Comparison of ENCODE assay signal across 1 cellular context in genomic region chr14:64194404-64194803, GRCh38.
TF ChIP-seq lines count a peak whose summit lies in the region.

No MANE protein-coding gene starts in this region.

TF ChIP-seq in GM23338, 12 proteins besides CTCF, POLR2A, EP300 and RAD21 (continued from another document):
- no peak for TF ChIP-seq REST (IDR thresholded peaks at IDR 0.05; ENCODE audit: unreplicated experiment)
- no peak for TF ChIP-seq EZH2phosphoT487 (IDR thresholded peaks at IDR 0.05; ENCODE audit: unreplicated experiment)
- TF ChIP-seq STAT1 (IDR thresholded peaks at IDR 0.05; ENCODE audit: unreplicated experiment): no peak
- TF ChIP-seq JUNB (IDR thresholded peaks at IDR 0.05; ENCODE audit: unreplicated experiment): no peak
- TF ChIP-seq ZNF462 (CRISPR knock-in tag; IDR thresholded peaks at IDR 0.05): no peak
- TF ChIP-seq NANOG (IDR thresholded peaks at IDR 0.05; ENCODE audit: borderline replicate concordance): no peak
- no peak for TF ChIP-seq ZNF331 (CRISPR knock-in tag; IDR thresholded peaks at IDR 0.05; ENCODE audit: low read depth)
- no peak for TF ChIP-seq ZNF114 (CRISPR knock-in tag; IDR thresholded peaks at IDR 0.05)
- TF ChIP-seq CREB1 (CRISPR knock-in tag; IDR thresholded peaks at IDR 0.05; ENCODE audit: low read depth): no peak
TF ChIP-seq in GM23338: peak in this region for 0.
